ENCODE assay signal across 14 cellular contexts in the genomic region with DNA sequence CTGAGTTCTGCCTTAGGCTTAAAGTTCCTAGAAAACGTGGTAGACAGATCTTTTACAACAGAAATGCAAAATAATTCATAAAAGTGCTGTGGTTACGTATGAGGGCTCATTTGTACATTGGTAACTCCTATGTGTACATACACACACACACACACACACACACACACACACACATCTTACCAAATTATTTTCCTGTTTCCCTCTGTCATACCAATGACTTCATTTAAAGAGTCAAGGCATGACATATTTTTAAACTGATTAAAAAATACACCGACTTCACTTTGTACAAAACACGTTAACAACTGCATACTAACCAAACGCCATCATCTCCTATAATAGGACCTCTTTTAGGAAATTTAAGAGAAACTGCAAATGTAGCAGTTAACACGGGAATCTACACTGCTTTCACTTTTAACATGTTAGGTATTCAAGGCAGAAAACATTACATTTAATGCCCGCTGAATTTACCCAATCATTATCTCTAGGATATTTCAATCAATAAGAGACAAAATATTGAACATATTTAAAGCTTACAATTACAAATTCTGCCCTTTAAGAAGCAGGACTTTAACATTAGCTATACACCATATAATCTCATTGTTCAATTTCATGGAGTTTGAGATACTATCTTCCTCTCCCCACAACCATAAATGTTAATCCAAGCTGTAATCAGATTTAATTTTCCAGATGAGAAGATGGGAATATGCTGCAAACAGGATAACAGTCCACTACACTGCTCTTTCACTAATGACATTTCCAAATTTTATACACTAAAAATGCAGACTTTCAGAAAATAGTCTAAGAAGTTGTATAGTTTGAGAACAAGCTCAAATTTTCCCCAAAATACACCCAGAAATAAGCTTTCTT.
DNase-seq lines count a peak whose midpoint lies in the region; ATAC-seq and TF ChIP-seq lines count a peak whose summit lies in the region.
"Had no signal": no experiment of that assay in that cellular context is flagged by ENCODE, and none has a peak within 500 bp of the region (broad histone marks: within the 10 kb centered on the region; RNA-seq: fewer than 3 reads in every experiment).

No MANE protein-coding gene starts in this region.

- H3K27me3 ChIP-seq in SK-N-SH (ENCODE audit: insufficient read depth) (no peaks in the 10 kb centered on the region), subcutaneous abdominal adipose tissue (ENCODE audit: control insufficient read depth in 5 of 5, insufficient read depth in 4 of 5, low read length in 5 of 5) (no peaks in the 10 kb centered on the region)
- H3K27me3 ChIP-seq: cardiac muscle cell, gastrocnemius medialis, suprapubic skin had no signal

- no peaks in the 10 kb centered on the region for H3K79me2 ChIP-seq in SK-N-SH (ENCODE audit: insufficient read depth)

- POLR2A ChIA-PET in SK-N-SH (lab: Yijun Ruan, JAX): no interaction called here

- peaks cover 12% of the 10 kb centered on the region for H3K36me3 Mint-ChIP-seq in stimulated activated naive CD8-positive, alpha-beta T cell treated with anti-CD3 and anti-CD28 coated beads, Interleukin-15, Interleukin-2, amounts not matched to agents 100 ng/mL and 50 ng/mL, for 24 hours (ENCODE audit: low read depth)

- no peak overlapping the region; a peak in 1 of 4 replicates for H3K4me3 ChIP-seq in SK-N-SH (ENCODE audit: low read depth in 2 of 2, low read length in 1 of 2)
- peak overlapping the region in 3 of 5 donors; percentile 26 to 43 (median 40) for H3K4me3 ChIP-seq in subcutaneous abdominal adipose tissue (ENCODE audit: low read depth in 1 of 5, low read length in 5 of 5)
- H3K4me3 ChIP-seq: cardiac muscle cell, gastrocnemius medialis, suprapubic skin had no signal

- H3K4me1 ChIP-seq in SK-N-SH (ENCODE audit: control insufficient read depth in 1 of 2, insufficient read depth in 2 of 2, low read depth in 1 of 2, low read length in 1 of 2): peaks cover 4 to 7% of the 10 kb centered on the region in 2 experiments; a peak in 2 of 4 replicates
- H3K4me1 ChIP-seq in subcutaneous abdominal adipose tissue (ENCODE audit: control insufficient read depth in 5 of 5, insufficient read depth in 5 of 5, low read length in 5 of 5): peaks cover 0 to 12% (median 0%) of the 10 kb centered on the region in 5 donors

- H3K4me1 Mint-ChIP-seq in stimulated activated naive CD8-positive, alpha-beta T cell treated with anti-CD3 and anti-CD28 coated beads, Interleukin-15, Interleukin-2, amounts not matched to agents 100 ng/mL and 50 ng/mL, for 24 hours (ENCODE audit: low read depth): peaks cover 19% of the 10 kb centered on the region

- peak overlapping the region; percentile 29 for H3K4me3 Mint-ChIP-seq in stimulated activated naive CD8-positive, alpha-beta T cell treated with anti-CD3 and anti-CD28 coated beads, Interleukin-15, Interleukin-2, amounts not matched to agents 100 ng/mL and 50 ng/mL, for 24 hours
- H3K4me3 Mint-ChIP-seq: activated CD4-positive, alpha-beta memory T cell treated with anti-CD3 and anti-CD28 coated beads, Interleukin-2, amount 10 ng/mL, durations not matched to agents 7 days and 5 days had no signal

- H3K36me3 ChIP-seq in SK-N-SH (replicated peaks in 1 of 2; ENCODE audit: control insufficient read depth in 1 of 2, insufficient read depth in 2 of 2, low read length in 1 of 2): no peaks in the 10 kb centered on the region
- no peaks in the 10 kb centered on the region for H3K36me3 ChIP-seq in subcutaneous abdominal adipose tissue (ENCODE audit: control insufficient read depth in 5 of 5, insufficient read depth in 5 of 5, low read length in 5 of 5)
- H3K36me3 ChIP-seq: cardiac muscle cell, gastrocnemius medialis, suprapubic skin had no signal

- no peak overlapping the region for H3K27ac Mint-ChIP-seq in stimulated activated naive CD8-positive, alpha-beta T cell treated with anti-CD3 and anti-CD28 coated beads, Interleukin-15, Interleukin-2, amounts not matched to agents 100 ng/mL and 50 ng/mL, for 24 hours
- H3K27ac Mint-ChIP-seq: activated CD4-positive, alpha-beta memory T cell treated with anti-CD3 and anti-CD28 coated beads, Interleukin-2, amount 10 ng/mL, durations not matched to agents 7 days and 5 days had no signal

- DNase-seq in stimulated activated naive CD8-positive, alpha-beta T cell treated with anti-CD3 and anti-CD28 coated beads, Interleukin-15, Interleukin-2, amounts not matched to agents 100 U/mL and 50 U/mL, for 24 hours: no peak
- DNase-seq in SK-N-SH (no peak), glomerular visceral epithelial cell (ENCODE audit: extremely low spot score) (peak; percentile 5), NCI-H510A treated with DMSO at 0.1 percent for 48 hours (lab: John Stamatoyannopoulos, UW) (no peak)
- no peak for DNase-seq in effector CD8-positive, alpha-beta T cell (lab: John Stamatoyannopoulos, UW)
- DNase-seq: activated CD4-positive, alpha-beta memory T cell treated with anti-CD3 and anti-CD28 coated beads, Interleukin-2, amount 10 ng/mL, durations not matched to agents 7 days and 5 days; gastrocnemius medialis; NCI-H187 treated with DMSO at 0.1 percent for 48 hours; NCI-H774 had no signal

- H3K9me3 ChIP-seq in SK-N-SH (no peaks in the 10 kb centered on the region), subcutaneous abdominal adipose tissue (ENCODE audit: control insufficient read depth in 5 of 5, low read length in 5 of 5) (no peaks in the 10 kb centered on the region)
- H3K9me3 ChIP-seq: gastrocnemius medialis, suprapubic skin had no signal

- H3K27ac ChIP-seq in SK-N-SH (ENCODE audit: low read depth in 2 of 2, low read length in 1 of 2) (no peak overlapping the region), subcutaneous abdominal adipose tissue (ENCODE audit: low read depth, low read length) (no peak overlapping the region)
- H3K27ac ChIP-seq: cardiac muscle cell, gastrocnemius medialis, suprapubic skin had no signal

- H3K9ac ChIP-seq in SK-N-SH (no peak overlapping the region), subcutaneous abdominal adipose tissue (ENCODE audit: low read length in 5 of 5) (no peak overlapping the region)

- TF ChIP-seq RAD21 in SK-N-SH (IDR thresholded peaks at IDR 0.05; ENCODE audit: low read length): no peak

- WGBS in SK-N-SH (ENCODE audit: low lambda C conversion rate): 85% methylated on average over 7 of the region's 7 CpGs

- TF ChIP-seq EP300 in SK-N-SH (IDR thresholded peaks at IDR 0.05; ENCODE audit: borderline replicate concordance in 1 of 2, low read depth in 1 of 2, low read length in 1 of 2): no peak

- no peak overlapping the region for H2AFZ ChIP-seq in SK-N-SH (ENCODE audit: low read depth)

- H3F3A ChIP-seq in SK-N-SH (replicated peaks; ENCODE audit: insufficient read depth): no peaks in the 10 kb centered on the region

- ATAC-seq in stimulated activated naive CD8-positive, alpha-beta T cell treated with anti-CD3 and anti-CD28 coated beads, Interleukin-15, Interleukin-2, amounts not matched to agents 100 U/mL and 50 U/mL, for 24 hours: no peak
- ATAC-seq in HG02870 (IDR thresholded peaks at IDR 0.05; ENCODE audit: unreplicated experiment): no peak
- ATAC-seq: gastrocnemius medialis had no signal

- H3K9me2 ChIP-seq in SK-N-SH: no peaks in the 10 kb centered on the region

- TF ChIP-seq CTCF in SK-N-SH (IDR thresholded peaks at IDR 0.05): no peak

- no peak overlapping the region for H3K4me2 ChIP-seq in SK-N-SH

- H3K9me3 Mint-ChIP-seq in stimulated activated naive CD8-positive, alpha-beta T cell treated with anti-CD3 and anti-CD28 coated beads, Interleukin-15, Interleukin-2, amounts not matched to agents 100 ng/mL and 50 ng/mL, for 24 hours: no peaks in the 10 kb centered on the region
- H3K9me3 Mint-ChIP-seq: activated CD4-positive, alpha-beta memory T cell treated with anti-CD3 and anti-CD28 coated beads, Interleukin-2, amount 10 ng/mL, durations not matched to agents 7 days and 5 days had no signal

- no peaks in the 10 kb centered on the region for H3K27me3 Mint-ChIP-seq in stimulated activated naive CD8-positive, alpha-beta T cell treated with anti-CD3 and anti-CD28 coated beads, Interleukin-15, Interleukin-2, amounts not matched to agents 100 ng/mL and 50 ng/mL, for 24 hours
- H3K27me3 Mint-ChIP-seq: activated CD4-positive, alpha-beta memory T cell treated with anti-CD3 and anti-CD28 coated beads, Interleukin-2, amount 10 ng/mL, durations not matched to agents 7 days and 5 days had no signal

- CTCF ChIA-PET in SK-N-SH (lab: Yijun Ruan, JAX): no interaction called here

- H4K20me1 ChIP-seq in SK-N-SH (ENCODE audit: insufficient read depth): no peaks in the 10 kb centered on the region

TF ChIP-seq in SK-N-SH, 30 proteins besides CTCF, POLR2A, EP300 and RAD21 (continues in another document):
- TF ChIP-seq POLR2AphosphoS5 (IDR thresholded peaks at IDR 0.05; ENCODE audit: low read depth, low read length) (no peak), GATA2 (CRISPR knock-in tag; IDR thresholded peaks at IDR 0.05) (peak; percentile 70), RCOR1 (IDR thresholded peaks at IDR 0.05; ENCODE audit: low read length) (peak; percentile 37; the same call in 1 of the 2 replicates)
- TF ChIP-seq, protein P1, sequence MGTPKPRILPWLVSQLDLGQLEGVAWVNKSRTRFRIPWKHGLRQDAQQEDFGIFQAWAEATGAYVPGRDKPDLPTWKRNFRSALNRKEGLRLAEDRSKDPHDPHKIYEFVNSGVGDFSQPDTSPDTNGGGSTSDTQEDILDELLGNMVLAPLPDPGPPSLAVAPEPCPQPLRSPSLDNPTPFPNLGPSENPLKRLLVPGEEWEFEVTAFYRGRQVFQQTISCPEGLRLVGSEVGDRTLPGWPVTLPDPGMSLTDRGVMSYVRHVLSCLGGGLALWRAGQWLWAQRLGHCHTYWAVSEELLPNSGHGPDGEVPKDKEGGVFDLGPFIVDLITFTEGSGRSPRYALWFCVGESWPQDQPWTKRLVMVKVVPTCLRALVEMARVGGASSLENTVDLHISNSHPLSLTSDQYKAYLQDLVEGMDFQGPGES (IDR thresholded peaks at IDR 0.05; ENCODE audit: low read depth, low read length): no peak

Comparison
In these comparisons a context has a peak if more than half of its experiments do, and no peak if none do; other contexts are left out.
1. H3K4me3 ChIP-seq: peak in subcutaneous abdominal adipose tissue (3 of 5); none in SK-N-SH (0 of 2).